Comparison of ENCODE assay signal across 8 cellular contexts in genomic region chrX:49043987-49044281, GRCh38. TPM values are rescaled to one million over a fixed set of nuclear protein-coding genes. Genes with fewer than 3 reads are reported as not detected.
A peak's percentile ranks its signal among the peaks of the same experiment; 100 is the strongest.
DNase-seq lines count a peak whose midpoint lies in the region; ATAC-seq and TF ChIP-seq lines count a peak whose summit lies in the region.

No MANE protein-coding gene starts in this region.

- peak overlapping the region; percentile 56 for H3K4me2 ChIP-seq in H9 (ENCODE audit: insufficient read depth, insufficient read length, low read length)

- H2AFZ ChIP-seq in H9 (ENCODE audit: low read length) = no peak overlapping the region

- no peak overlapping the region for H2BK5ac ChIP-seq in H9 (ENCODE audit: insufficient read length, low read length)

- DNase-seq in H9 = no peak
- no peak for DNase-seq in WERI-Rb-1
- DNase-seq in foreskin keratinocyte = no peak
- no peak for DNase-seq in NCI-H1092 treated with DMSO at 0.1 percent for 48 hours (lab: John Stamatoyannopoulos, UW)

- H3K27ac ChIP-seq in H9 (ENCODE audit: insufficient read length, low read depth, low read length) (no peak overlapping the region), WERI-Rb-1 (peak overlapping the region; percentile 31), foreskin keratinocyte (peak overlapping the region; percentile 65), skin epidermis (peak overlapping the region in 15 of 21 experiments; percentile 19 to 99 (median 57))

- H4K20me1 ChIP-seq in H9 (ENCODE audit: control insufficient read depth, insufficient read depth, insufficient read length) = no peaks in the 10 kb centered on the region

- peaks cover 64 to 69% of the 10 kb centered on the region in 2 experiments for H3K9me3 Mint-ChIP-seq in H9

- no peak overlapping the region for H2BK120ac ChIP-seq in H9 (ENCODE audit: low read depth, low read length, poor library complexity, severe bottlenecking)

- no peak overlapping the region for H4K5ac ChIP-seq in H9 (ENCODE audit: insufficient read length, low read depth, low read length)

- peaks cover 2% of the 10 kb centered on the region for H3K27me3 Mint-ChIP-seq in H9 (ENCODE audit: low read depth)

- no peak overlapping the region for H2BK20ac ChIP-seq in H9 (ENCODE audit: low read depth, low read length, poor library complexity, severe bottlenecking)

- H3K36me3 ChIP-seq in WERI-Rb-1 = peaks cover 5% of the 10 kb centered on the region; the same call in 1 of the 2 replicates

- H3K9ac ChIP-seq in H9 (ENCODE audit: extremely low read depth, insufficient read length, low read length) = no peak overlapping the region

- H3T11ph ChIP-seq in H9 (ENCODE audit: low read length) = no peak overlapping the region

- H4K8ac ChIP-seq in H9 (replicated peaks; ENCODE audit: insufficient read length, low read depth, low read length) = no peak overlapping the region

- no peaks in the 10 kb centered on the region for H3K79me1 ChIP-seq in H9 (ENCODE audit: insufficient read depth, low read depth, low read length, poor library complexity, severe bottlenecking)

- no peak overlapping the region for H2BK15ac ChIP-seq in H9 (ENCODE audit: low read depth, low read length)

- H3K14ac ChIP-seq in H9 (ENCODE audit: insufficient read depth, low read length) = no peak overlapping the region

- H3K4me1 ChIP-seq in H9 (ENCODE audit: insufficient read depth, low read length) = peaks cover 5% of the 10 kb centered on the region
- no peaks in the 10 kb centered on the region for H3K4me1 ChIP-seq in foreskin keratinocyte

- H3K36me3 Mint-ChIP-seq in H9 (ENCODE audit: insufficient read depth in 1 of 3, low read depth in 3 of 3) = peaks cover 8 to 29% (median 17%) of the 10 kb centered on the region in 3 experiments

- H3K9me3 ChIP-seq in H9 (ENCODE audit: control insufficient read depth, low read depth, low read length) (no peaks in the 10 kb centered on the region), WERI-Rb-1 (ENCODE audit: severe bottlenecking) (no peaks in the 10 kb centered on the region)

- peak overlapping the region; percentile 76 to 92 (median 79); a peak in 5 of 7 replicates for H3K27ac Mint-ChIP-seq in H9

- H2AK5ac ChIP-seq in H9 (ENCODE audit: insufficient read length, low read length) = no peak overlapping the region

- H3K27me3 ChIP-seq in H9 (ENCODE audit: insufficient read depth, low read length) (no peaks in the 10 kb centered on the region), WERI-Rb-1 (ENCODE audit: insufficient read depth, low read depth, severe bottlenecking) (peaks cover 8% of the 10 kb centered on the region), foreskin keratinocyte (no peaks in the 10 kb centered on the region)

- no peak for ATAC-seq in foreskin keratinocyte
- no peak for ATAC-seq in GM18517 (IDR thresholded peaks at IDR 0.05; ENCODE audit: unreplicated experiment)
- ATAC-seq in HG03108 (IDR thresholded peaks at IDR 0.05; ENCODE audit: unreplicated experiment) = no peak
- no peak for ATAC-seq in HG03135 (IDR thresholded peaks at IDR 0.05; ENCODE audit: unreplicated experiment)

- no CpG with 5 or more reads among the region's 13 CpGs for WGBS in H9 (ENCODE audit: extremely low coverage, insufficient read length, low lambda C conversion rate)

- peaks cover 12% of the 10 kb centered on the region; the same call in 1 of the 2 replicates for H3K79me2 ChIP-seq in H9 (ENCODE audit: insufficient read depth, low read length)

- H3K4ac ChIP-seq in H9 (ENCODE audit: low read depth, low read length) = no peak overlapping the region

- no peak overlapping the region for H3K56ac ChIP-seq in H9 (ENCODE audit: insufficient read length, low read depth, low read length)

- H3K4me3 ChIP-seq in WERI-Rb-1 (ENCODE audit: low read depth, low read length) = peak overlapping the region; percentile 26
- peak overlapping the region in 2 of 7 experiments; percentile 10 to 17 for H3K4me3 ChIP-seq in skin epidermis

- H3K23ac ChIP-seq in H9 (ENCODE audit: insufficient read length, low read depth, low read length) = no peak overlapping the region

- no peak for TF ChIP-seq CTCF in H9 (conservative IDR thresholded peaks at IDR 0.05)
- no peak for TF ChIP-seq CTCF in WERI-Rb-1 (IDR thresholded peaks at IDR 0.05; ENCODE audit: low read depth, low read length)
- no peak for TF ChIP-seq CTCF in foreskin keratinocyte (conservative IDR thresholded peaks at IDR 0.05)

- H3K23me2 ChIP-seq in H9 (ENCODE audit: insufficient read length, low read depth, low read length, poor library complexity, severe bottlenecking) = peaks cover 7% of the 10 kb centered on the region

- peaks cover 15 to 16% of the 10 kb centered on the region in 2 experiments for H3K4me1 Mint-ChIP-seq in H9

- H2BK12ac ChIP-seq in H9 (ENCODE audit: insufficient read length, low read depth, low read length) = no peak overlapping the region

- H4K91ac ChIP-seq in H9 (ENCODE audit: insufficient read length, low read depth, low read length) = no peak overlapping the region

- no peak overlapping the region for H3K18ac ChIP-seq in H9 (ENCODE audit: insufficient read length, low read depth, low read length)

- H3K4me3 Mint-ChIP-seq in H9 = peak overlapping the region; percentile 90 to 96

RNA-seq across cellular contexts. Expression of gene TFE3, which starts 0.8 kb away (rescaled TPM):
- total RNA-seq in H9 (2021) (58.9 and 59.8 TPM in 2 replicates), foreskin keratinocyte (41.4 and 41.9 TPM in 2 replicates)
- polyA plus RNA-seq in foreskin keratinocyte = 38.3 and 38.8 TPM in 2 replicates

RNA-seq across cellular contexts. Expression of gene CCDC120, which starts 14.9 kb away (rescaled TPM):
- 14.5 and 15.7 TPM in 2 replicates for total RNA-seq in H9 (2021)
- 5.9 and 8.0 TPM in 2 replicates for total RNA-seq in foreskin keratinocyte
- polyA plus RNA-seq in foreskin keratinocyte = 7.3 and 7.8 TPM in 2 replicates

RNA-seq across cellular contexts. Expression of gene PRAF2, which starts 29.9 kb away (rescaled TPM):
- total RNA-seq in H9 (2021) (12.2 and 13.4 TPM in 2 replicates), foreskin keratinocyte (11.6 and 11.9 TPM in 2 replicates)
- 31.6 and 31.8 TPM in 2 replicates for polyA plus RNA-seq in foreskin keratinocyte

RNA-seq across cellular contexts. Expression of gene WDR45, which starts 35.8 kb away (rescaled TPM):
- total RNA-seq in H9 (2021) (31.5 and 35.8 TPM in 2 replicates), foreskin keratinocyte (25.7 and 38.8 TPM in 2 replicates)
- polyA plus RNA-seq in foreskin keratinocyte = 27.0 and 41.0 TPM in 2 replicates

RNA-seq across cellular contexts. Expression of gene GRIPAP1, which starts 41.9 kb away (rescaled TPM):
- 70.1 and 71.8 TPM in 2 replicates for total RNA-seq in H9 (2021)
- total RNA-seq in foreskin keratinocyte = 18.8 and 18.9 TPM in 2 replicates
- 13.7 and 13.8 TPM in 2 replicates for polyA plus RNA-seq in foreskin keratinocyte
